ENCODE assay signal across 11 cellular contexts in genomic region chr10:113735913-113736312, GRCh38. TPM values are rescaled to one million over a fixed set of nuclear protein-coding genes. Genes with fewer than 3 reads are reported as not detected.
DNase-seq lines count a peak whose midpoint lies in the region; ATAC-seq lines count a peak whose summit lies in the region.
"Had no signal": no experiment of that assay in that cellular context is flagged by ENCODE, and none has a peak within 500 bp of the region (broad histone marks: within the 10 kb centered on the region; RNA-seq: fewer than 3 reads in every experiment).

No MANE protein-coding gene starts in this region.

- H3K4me3 Mint-ChIP-seq in activated T-helper 1 cell treated with anti-CD3 and anti-CD28 coated beads, Interleukin-12 subunit alpha, Interleukin-12 subunit beta, Interleukin-2, Interleukin-4 antibody, amounts not matched to agents 30 ng/mL and 10 ng/mL and 1 ng/mL, durations not matched to agents 14 hours and 24 hours and 36 hours: no peak overlapping the region

- ATAC-seq in GM21825 (IDR thresholded peaks at IDR 0.05; ENCODE audit: unreplicated experiment) (peak; percentile 88), GM18867 (IDR thresholded peaks at IDR 0.05; ENCODE audit: unreplicated experiment) (no peak)

- H3K27me3 Mint-ChIP-seq in activated T-helper 1 cell treated with anti-CD3 and anti-CD28 coated beads, Interleukin-12 subunit alpha, Interleukin-12 subunit beta, Interleukin-2, Interleukin-4 antibody, amounts not matched to agents 30 ng/mL and 10 ng/mL and 1 ng/mL, durations not matched to agents 14 hours and 24 hours and 36 hours (ENCODE audit: insufficient read depth): peaks cover 2% of the 10 kb centered on the region

- H3K27ac Mint-ChIP-seq in activated T-helper 1 cell treated with anti-CD3 and anti-CD28 coated beads, Interleukin-12 subunit alpha, Interleukin-12 subunit beta, Interleukin-2, Interleukin-4 antibody, amounts not matched to agents 30 ng/mL and 10 ng/mL and 1 ng/mL, durations not matched to agents 14 hours and 24 hours and 36 hours: no peak overlapping the region

- intact Hi-C loops in activated T-helper 1 cell treated with anti-CD3 and anti-CD28 coated beads, Interleukin-12 subunit alpha, Interleukin-12 subunit beta, Interleukin-2, Interleukin-4 antibody, amounts not matched to agents 30 ng/mL and 10 ng/mL and 1 ng/mL, durations not matched to agents 14 hours and 24 hours and 36 hours (cut with micrococcal nuclease): no loop called here

- no peaks in the 10 kb centered on the region for H3K4me1 Mint-ChIP-seq in activated T-helper 1 cell treated with anti-CD3 and anti-CD28 coated beads, Interleukin-12 subunit alpha, Interleukin-12 subunit beta, Interleukin-2, Interleukin-4 antibody, amounts not matched to agents 30 ng/mL and 10 ng/mL and 1 ng/mL, durations not matched to agents 14 hours and 24 hours and 36 hours (ENCODE audit: low read depth)

- no peaks in the 10 kb centered on the region for H3K9me3 Mint-ChIP-seq in activated T-helper 1 cell treated with anti-CD3 and anti-CD28 coated beads, Interleukin-12 subunit alpha, Interleukin-12 subunit beta, Interleukin-2, Interleukin-4 antibody, amounts not matched to agents 30 ng/mL and 10 ng/mL and 1 ng/mL, durations not matched to agents 14 hours and 24 hours and 36 hours

- DNase-seq in DMS53 treated with DMSO at 0.1 percent for 48 hours (lab: John Stamatoyannopoulos, UW; ENCODE audit: unreplicated experiment) (peak; percentile 90), NCI-H1417 (lab: John Stamatoyannopoulos, UW) (peak; percentile 25 to 71 (median 32)), fibroblast of peridontal ligament (ENCODE audit: extremely low read depth) (peak; percentile 2), SIG-M5 treated with dmso at 0.1 percent for 504 hours (lab: John Stamatoyannopoulos, UW; ENCODE audit: unreplicated experiment) (no peak)
- no peak for DNase-seq in stimulated activated naive CD4-positive, alpha-beta T cell treated with Interleukin-2 at 50 U/mL for 16 hours (lab: John Stamatoyannopoulos, UW)
- DNase-seq in activated T-helper 1 cell treated with anti-CD3 and anti-CD28 coated beads, Interleukin-12 subunit alpha, Interleukin-12 subunit beta, Interleukin-2, Interleukin-4 antibody, amounts not matched to agents 30 ng/mL and 10 ng/mL and 1 ng/mL, durations not matched to agents 14 hours and 24 hours and 36 hours (ENCODE audit: low spot score): no peak
- DNase-seq: activated T-cell treated with anti-CD3 and anti-CD28 coated beads for 4 hours, foreskin melanocyte had no signal

- H3K36me3 Mint-ChIP-seq in activated T-helper 1 cell treated with anti-CD3 and anti-CD28 coated beads, Interleukin-12 subunit alpha, Interleukin-12 subunit beta, Interleukin-2, Interleukin-4 antibody, amounts not matched to agents 30 ng/mL and 10 ng/mL and 1 ng/mL, durations not matched to agents 14 hours and 24 hours and 36 hours (ENCODE audit: low read depth): peaks cover 6% of the 10 kb centered on the region

RNA-seq across cellular contexts. Expression of gene PLEKHS1, which starts 15.6 kb away (rescaled TPM):
- 0.05 and 0.07 TPM in 2 replicates for total RNA-seq in activated T-helper 1 cell treated with anti-CD3 and anti-CD28 coated beads, Interleukin-12 subunit alpha, Interleukin-12 subunit beta, Interleukin-2, Interleukin-4 antibody, amounts not matched to agents 30 ng/mL and 10 ng/mL and 1 ng/mL, durations not matched to agents 14 hours and 24 hours and 36 hours
- total RNA-seq: LHCN-M2 had no signal

RNA-seq across cellular contexts. Expression of gene CASP7, which starts 56.2 kb away (rescaled TPM):
- total RNA-seq in activated T-helper 1 cell treated with anti-CD3 and anti-CD28 coated beads, Interleukin-12 subunit alpha, Interleukin-12 subunit beta, Interleukin-2, Interleukin-4 antibody, amounts not matched to agents 30 ng/mL and 10 ng/mL and 1 ng/mL, durations not matched to agents 14 hours and 24 hours and 36 hours: 20.7 and 25.1 TPM in 2 replicates

Comparison
In these comparisons a context has a peak if more than half of its experiments do, and no peak if none do; other contexts are left out.
1. DNase-seq: peak in DMS53 treated with DMSO at 0.1 percent for 48 hours (single experiment), NCI-H1417 (3 of 3) and fibroblast of peridontal ligament (single experiment); none in stimulated activated naive CD4-positive, alpha-beta T cell treated with Interleukin-2 at 50 U/mL for 16 hours (single experiment), activated T-helper 1 cell treated with anti-CD3 and anti-CD28 coated beads, Interleukin-12 subunit alpha, Interleukin-12 subunit beta, Interleukin-2, Interleukin-4 antibody, amounts not matched to agents 30 ng/mL and 10 ng/mL and 1 ng/mL, durations not matched to agents 14 hours and 24 hours and 36 hours (single experiment) and SIG-M5 treated with dmso at 0.1 percent for 504 hours (single experiment).